ENCODE assay signal across 8 cellular contexts in the genomic region with DNA sequence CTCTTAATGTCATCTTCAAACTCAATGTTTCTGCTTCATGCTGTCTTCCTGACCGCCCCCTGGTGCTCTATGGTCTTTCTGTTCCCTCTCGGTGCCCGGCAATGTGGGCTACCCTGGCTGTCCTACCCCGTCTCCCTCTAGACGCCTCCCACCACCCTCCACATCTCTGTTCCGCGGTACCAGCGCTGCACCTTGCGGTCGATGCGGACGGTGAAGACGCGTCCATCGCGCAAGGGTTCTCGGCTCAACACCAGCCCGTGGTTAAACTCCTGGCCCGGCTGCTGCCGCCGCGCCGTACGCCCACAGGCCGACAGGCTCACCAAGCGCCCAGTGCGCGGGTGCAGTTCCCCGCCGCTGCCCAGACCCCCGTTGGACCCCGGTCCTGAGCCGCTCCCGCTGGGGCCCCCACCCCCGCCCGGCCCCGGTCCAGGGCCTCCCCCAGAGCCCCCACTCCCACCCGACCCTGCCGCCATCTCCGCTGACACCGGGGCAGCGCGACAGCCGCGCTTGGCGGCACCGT. TPM values are rescaled to one million over a fixed set of nuclear protein-coding genes. Genes with fewer than 3 reads are reported as not detected.
DNase-seq lines count a peak whose midpoint lies in the region; ATAC-seq and TF ChIP-seq lines count a peak whose summit lies in the region.

Gene NEURL4 (minus strand): TSS at position 496 of the 520 bp plus-strand sequence. CDS start 23 bp downstream, at position 473.

- no peaks in the 10 kb centered on the region for H3K9me3 Mint-ChIP-seq in MCF 10A (ENCODE audit: unreplicated experiment)

- WGBS in stomach, 5 donors, result 0 to 2% (median 1%) methylated on average over 20 to 47 of the region's 47 CpGs

- ATAC-seq in GM19324 (IDR thresholded peaks at IDR 0.05; ENCODE audit: low FRiP score, unreplicated experiment), result peak; percentile 2
- no peak for ATAC-seq in left lung

- peak within 1 kb of the TSS; percentile 99 for H3K4me3 Mint-ChIP-seq in MCF 10A (ENCODE audit: unreplicated experiment)

- TF ChIP-seq EP300 in stomach (IDR thresholded peaks at IDR 0.05), result no peak

- peak within 1 kb of the TSS; percentile 81 for H3K27ac ChIP-seq in C4-2B
- H3K27ac ChIP-seq in left lung, result peak within 1 kb of the TSS; percentile 90 to 93
- H3K27ac ChIP-seq in stomach, result peak within 1 kb of the TSS; percentile 81 to 95 (median 94)

- H3K36me3 ChIP-seq in left lung, result peaks cover 0 to 29% of the 10 kb centered on the region in 2 donors
- H3K36me3 ChIP-seq in stomach, result peaks cover 7 to 35% (median 30%) of the 10 kb centered on the region in 4 donors

- peaks cover 31% of the 10 kb centered on the region for H3K36me3 Mint-ChIP-seq in MCF 10A (ENCODE audit: insufficient read depth, unreplicated experiment)

- CTCF ChIA-PET in MCF 10A (lab: Yijun Ruan, JAX), result interaction anchor here (0.5 to 0.7 kb wide), 5 partner anchors 9 to 914 kb away, joined by 3 to 5 read pairs (median 3); no protein-coding TSS in a partner anchor

- peaks cover 15% of the 10 kb centered on the region for H3K4me1 Mint-ChIP-seq in MCF 10A (ENCODE audit: insufficient read depth, unreplicated experiment)

- no peak for DNase-seq in Jurkat, Clone E6-1 (ENCODE audit: low read depth, low spot score)
- DNase-seq in MCF 10A (ENCODE audit: unreplicated experiment) (no peak), left lung (no peak), stomach (no peak), ecto neural progenitor cell (ENCODE audit: low spot score) (no peak), COR-L47 (lab: John Stamatoyannopoulos, UW) (no peak)

- H3K9me3 ChIP-seq in left lung, result no peaks in the 10 kb centered on the region
- no peaks in the 10 kb centered on the region for H3K9me3 ChIP-seq in stomach

- H3K27ac Mint-ChIP-seq in MCF 10A (ENCODE audit: low read depth, unreplicated experiment), result peak within 1 kb of the TSS; percentile 96

- POLR2A ChIA-PET in MCF 10A (lab: Yijun Ruan, JAX), result interaction anchor here (0.6 to 3.6 kb wide), 26 partner anchors 10 to 703 kb away, joined by 3 to 54 read pairs (median 5); partner anchors contain the start of genes ACADVL, CD68, DLG4 and DVL2

- no peak for TF ChIP-seq CTCF in C4-2B (conservative IDR thresholded peaks at IDR 0.05)
- TF ChIP-seq CTCF in MCF 10A (IDR thresholded peaks at IDR 0.05; ENCODE audit: unreplicated experiment), result no peak
- no peak for TF ChIP-seq CTCF in left lung (IDR thresholded peaks at IDR 0.05)
- no peak for TF ChIP-seq CTCF in stomach (IDR thresholded peaks at IDR 0.05)

- no TSS peak for BruUV-seq in MCF 10A (replicated peaks; lab: Mats Ljungman, UMichigan)

- H3K27me3 Mint-ChIP-seq in MCF 10A (ENCODE audit: insufficient read depth, unreplicated experiment), result no peaks in the 10 kb centered on the region

- peak within 1 kb of the TSS; percentile 77 for H3K4me3 ChIP-seq in Jurkat, Clone E6-1 (ENCODE audit: low read length)
- peak within 1 kb of the TSS; percentile 88 to 95 for H3K4me3 ChIP-seq in left lung
- H3K4me3 ChIP-seq in stomach, result peak within 1 kb of the TSS; percentile 89 to 99 (median 97)

- peaks cover 0 to 7% of the 10 kb centered on the region in 2 donors for H3K27me3 ChIP-seq in left lung
- H3K27me3 ChIP-seq in stomach, result peaks cover 0 to 5% (median 0%) of the 10 kb centered on the region in 3 donors

- H3K4me1 ChIP-seq in left lung, result peaks cover 3 to 28% of the 10 kb centered on the region in 2 donors
- H3K4me1 ChIP-seq in stomach, result peaks cover 12 to 34% (median 29%) of the 10 kb centered on the region in 4 donors

- no peak for TF ChIP-seq POLR2A in stomach (IDR thresholded peaks at IDR 0.05)

- intact Hi-C loops in MCF 10A (cut with micrococcal nuclease), result no loop called here
- intact Hi-C loops in left lung (cut with DNase I), result no loop called here
- intact Hi-C loops in stomach (cut with DNase I; ENCODE audit: low total_unique reads), result no loop called here

RNA-seq across cellular contexts. Expression of gene NEURL4, which starts in this region (rescaled TPM):
- polyA plus RNA-seq in Jurkat, Clone E6-1 (2012; ENCODE audit: insufficient read depth, insufficient read length), result 35.2 TPM
- 36.9 and 39.3 TPM in 2 replicates for total RNA-seq in MCF 10A (2022)
- total RNA-seq in left lung, result 10 to 100 TPM; 27.8 to 35.2 TPM
- total RNA-seq in stomach, result 10 to 100 TPM; 17.8 to 84.0 (median 36.4) TPM
- polyA plus RNA-seq in stomach, result 10 to 100 TPM in 2 of 3 donors, 1 to 10 TPM in 1; 6.9 to 22.2 (median 15.6) TPM
